In the genomic region with DNA sequence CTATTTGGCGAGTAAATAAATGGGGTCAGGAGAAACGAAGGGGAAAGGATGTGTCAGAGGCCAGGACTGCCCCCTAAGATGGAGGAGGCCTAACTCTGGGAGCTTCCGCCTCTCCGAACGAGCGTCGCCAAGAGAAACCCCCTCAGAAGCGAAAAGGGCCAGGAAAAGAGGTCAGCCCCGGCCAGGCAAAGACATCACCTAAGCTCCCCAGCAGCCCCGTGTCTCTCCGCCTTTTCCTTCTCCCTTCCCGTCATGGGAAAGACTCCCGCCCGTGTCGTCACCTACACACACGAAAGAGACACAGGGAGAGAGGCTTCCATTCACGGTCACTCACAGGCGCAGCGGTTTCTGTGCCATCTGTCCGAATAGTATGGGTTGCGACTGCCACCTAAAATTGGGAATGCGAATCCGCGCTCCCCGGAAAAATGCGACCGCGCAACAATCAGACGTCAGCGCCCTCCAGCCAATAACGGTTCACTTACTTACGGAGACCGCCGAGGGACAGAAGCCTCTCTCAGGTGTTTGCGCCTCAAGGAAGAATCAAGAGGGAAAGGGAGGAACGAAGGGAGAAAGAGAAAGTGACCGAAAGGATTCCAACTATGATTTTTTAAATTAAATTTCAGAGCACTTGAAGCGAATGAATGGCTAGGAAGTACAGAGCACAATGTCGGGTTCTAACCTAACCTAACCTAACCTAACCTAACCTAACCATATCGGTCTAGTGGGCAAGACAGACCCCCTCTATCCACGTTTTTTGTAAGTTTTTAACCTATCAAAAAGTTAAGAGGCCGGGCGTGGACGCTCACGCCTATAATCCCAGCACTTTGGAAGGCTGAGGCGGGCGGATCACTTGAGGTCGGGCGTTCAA, we compare ENCODE assay signal across 1 cellular context.
A peak's percentile ranks its signal among the peaks of the same experiment; 100 is the strongest.
TF ChIP-seq lines count a peak whose summit lies in the region.

Gene CWF19L1, minus strand, starts transcription at position 402 of the 868 bp plus-strand sequence. Its CDS starts 45 bp downstream, at position 357.

TF ChIP-seq in K562, 482 proteins besides CTCF, POLR2A, EP300 and RAD21 (continued from another document and continues in another):
- TF ChIP-seq HBP1 (CRISPR knock-in tag; IDR thresholded peaks at IDR 0.05) = no peak
- no peak for TF ChIP-seq KLF6 (CRISPR knock-in tag; IDR thresholded peaks at IDR 0.05; ENCODE audit: borderline replicate concordance)
- no peak for TF ChIP-seq SMARCA4 (IDR thresholded peaks at IDR 0.05)
- no peak for TF ChIP-seq ILF3 (IDR thresholded peaks at IDR 0.05; ENCODE audit: borderline replicate concordance)
- TF ChIP-seq RNF2 (IDR thresholded peaks at IDR 0.05) = no peak
- peak; percentile 89 for TF ChIP-seq ATF1 (CRISPR knock-in tag; IDR thresholded peaks at IDR 0.05)
- peak; percentile 98 for TF ChIP-seq ATF1 (tag; IDR thresholded peaks at IDR 0.05)
- TF ChIP-seq NR2F6 (CRISPR knock-in tag; IDR thresholded peaks at IDR 0.05) = no peak
- TF ChIP-seq SRF (CRISPR knock-in tag; IDR thresholded peaks at IDR 0.05) = no peak
- TF ChIP-seq, protein P1, sequence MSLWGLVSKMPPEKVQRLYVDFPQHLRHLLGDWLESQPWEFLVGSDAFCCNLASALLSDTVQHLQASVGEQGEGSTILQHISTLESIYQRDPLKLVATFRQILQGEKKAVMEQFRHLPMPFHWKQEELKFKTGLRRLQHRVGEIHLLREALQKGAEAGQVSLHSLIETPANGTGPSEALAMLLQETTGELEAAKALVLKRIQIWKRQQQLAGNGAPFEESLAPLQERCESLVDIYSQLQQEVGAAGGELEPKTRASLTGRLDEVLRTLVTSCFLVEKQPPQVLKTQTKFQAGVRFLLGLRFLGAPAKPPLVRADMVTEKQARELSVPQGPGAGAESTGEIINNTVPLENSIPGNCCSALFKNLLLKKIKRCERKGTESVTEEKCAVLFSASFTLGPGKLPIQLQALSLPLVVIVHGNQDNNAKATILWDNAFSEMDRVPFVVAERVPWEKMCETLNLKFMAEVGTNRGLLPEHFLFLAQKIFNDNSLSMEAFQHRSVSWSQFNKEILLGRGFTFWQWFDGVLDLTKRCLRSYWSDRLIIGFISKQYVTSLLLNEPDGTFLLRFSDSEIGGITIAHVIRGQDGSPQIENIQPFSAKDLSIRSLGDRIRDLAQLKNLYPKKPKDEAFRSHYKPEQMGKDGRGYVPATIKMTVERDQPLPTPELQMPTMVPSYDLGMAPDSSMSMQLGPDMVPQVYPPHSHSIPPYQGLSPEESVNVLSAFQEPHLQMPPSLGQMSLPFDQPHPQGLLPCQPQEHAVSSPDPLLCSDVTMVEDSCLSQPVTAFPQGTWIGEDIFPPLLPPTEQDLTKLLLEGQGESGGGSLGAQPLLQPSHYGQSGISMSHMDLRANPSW (CRISPR knock-in tag; IDR thresholded peaks at IDR 0.05) = no peak
- TF ChIP-seq BRF2 (IDR thresholded peaks at IDR 0.05; ENCODE audit: borderline replicate concordance, insufficient read depth, insufficient read length) = no peak
- no peak for TF ChIP-seq ZNF124 (CRISPR knock-in tag; IDR thresholded peaks at IDR 0.05)
- no peak for TF ChIP-seq ZNF3 (CRISPR knock-in tag; IDR thresholded peaks at IDR 0.05)
- TF ChIP-seq E2F6 (IDR thresholded peaks at IDR 0.05; ENCODE audit: borderline replicate concordance in 1 of 2, extremely low read depth in 1 of 2, insufficient read depth in 1 of 2, insufficient read length in 1 of 2, low read depth in 1 of 2, low read length in 1 of 2, poor library complexity in 1 of 2, severe bottlenecking in 1 of 2) = no peak
- peak; percentile 76 for TF ChIP-seq SUPT5H (IDR thresholded peaks at IDR 0.05)
- no peak for TF ChIP-seq COPS2 (conservative IDR thresholded peaks at IDR 0.05)
- TF ChIP-seq TAF15 (IDR thresholded peaks at IDR 0.05; ENCODE audit: low read depth, low read length) = no peak
- TF ChIP-seq, protein P2, sequence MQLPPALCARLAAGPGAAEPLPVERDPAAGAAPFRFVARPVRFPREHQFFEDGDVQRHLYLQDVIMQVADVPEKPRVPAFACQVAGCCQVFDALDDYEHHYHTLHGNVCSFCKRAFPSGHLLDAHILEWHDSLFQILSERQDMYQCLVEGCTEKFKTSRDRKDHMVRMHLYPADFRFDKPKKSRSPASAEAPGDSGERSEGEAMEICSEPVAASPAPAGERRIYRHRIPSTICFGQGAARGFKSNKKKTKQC (CRISPR knock-in tag; IDR thresholded peaks at IDR 0.05) = no peak
- no peak for TF ChIP-seq DNMT1 (IDR thresholded peaks at IDR 0.05)
- TF ChIP-seq, protein P3, sequence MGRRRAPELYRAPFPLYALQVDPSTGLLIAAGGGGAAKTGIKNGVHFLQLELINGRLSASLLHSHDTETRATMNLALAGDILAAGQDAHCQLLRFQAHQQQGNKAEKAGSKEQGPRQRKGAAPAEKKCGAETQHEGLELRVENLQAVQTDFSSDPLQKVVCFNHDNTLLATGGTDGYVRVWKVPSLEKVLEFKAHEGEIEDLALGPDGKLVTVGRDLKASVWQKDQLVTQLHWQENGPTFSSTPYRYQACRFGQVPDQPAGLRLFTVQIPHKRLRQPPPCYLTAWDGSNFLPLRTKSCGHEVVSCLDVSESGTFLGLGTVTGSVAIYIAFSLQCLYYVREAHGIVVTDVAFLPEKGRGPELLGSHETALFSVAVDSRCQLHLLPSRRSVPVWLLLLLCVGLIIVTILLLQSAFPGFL (CRISPR knock-in tag; IDR thresholded peaks at IDR 0.05) = no peak
- no peak for TF ChIP-seq ZNF77 (CRISPR knock-in tag; IDR thresholded peaks at IDR 0.05)
- no peak for TF ChIP-seq SOX6 (IDR thresholded peaks at IDR 0.05)
- peak; percentile 40; the same call in 1 of the 2 replicates for TF ChIP-seq TAF7 (tag; IDR thresholded peaks at IDR 0.05)
- no peak for TF ChIP-seq MAFF (IDR thresholded peaks at IDR 0.05; ENCODE audit: low read length)
- peak; percentile 89; the same call in 1 of the 2 replicates for TF ChIP-seq PHF8 (IDR thresholded peaks at IDR 0.05; ENCODE audit: borderline replicate concordance, low read length)
- TF ChIP-seq, protein P4, sequence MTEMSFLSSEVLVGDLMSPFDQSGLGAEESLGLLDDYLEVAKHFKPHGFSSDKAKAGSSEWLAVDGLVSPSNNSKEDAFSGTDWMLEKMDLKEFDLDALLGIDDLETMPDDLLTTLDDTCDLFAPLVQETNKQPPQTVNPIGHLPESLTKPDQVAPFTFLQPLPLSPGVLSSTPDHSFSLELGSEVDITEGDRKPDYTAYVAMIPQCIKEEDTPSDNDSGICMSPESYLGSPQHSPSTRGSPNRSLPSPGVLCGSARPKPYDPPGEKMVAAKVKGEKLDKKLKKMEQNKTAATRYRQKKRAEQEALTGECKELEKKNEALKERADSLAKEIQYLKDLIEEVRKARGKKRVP (CRISPR knock-in tag; IDR thresholded peaks at IDR 0.05) = no peak
- TF ChIP-seq ZNF282 (CRISPR knock-in tag; IDR thresholded peaks at IDR 0.05) = no peak
- no peak for TF ChIP-seq ZNF165 (CRISPR knock-in tag; IDR thresholded peaks at IDR 0.05; ENCODE audit: borderline replicate concordance)
- TF ChIP-seq PBX2 (CRISPR knock-in tag; IDR thresholded peaks at IDR 0.05; ENCODE audit: low read depth) = no peak
- TF ChIP-seq PBX2 (tag; conservative IDR thresholded peaks at IDR 0.05; ENCODE audit: low read depth) = no peak
- no peak for TF ChIP-seq ZNF398 (CRISPR knock-in tag; IDR thresholded peaks at IDR 0.05)
- TF ChIP-seq ZNF445 (CRISPR knock-in tag; IDR thresholded peaks at IDR 0.05; ENCODE audit: low read depth) = no peak
- TF ChIP-seq PPARD (CRISPR knock-in tag; IDR thresholded peaks at IDR 0.05) = no peak
- peak; percentile 46; the same call in 1 of the 2 replicates for TF ChIP-seq TEAD4 (IDR thresholded peaks at IDR 0.05; ENCODE audit: low read length)
- no peak for TF ChIP-seq TEAD4 (CRISPR knock-in tag; IDR thresholded peaks at IDR 0.05; ENCODE audit: borderline replicate concordance)
- TF ChIP-seq USF1 (CRISPR knock-in tag; IDR thresholded peaks at IDR 0.05) = no peak
- TF ChIP-seq NFATC3 (IDR thresholded peaks at IDR 0.05) = no peak
- TF ChIP-seq EGR1 (conservative IDR thresholded peaks at IDR 0.05) = no peak
- TF ChIP-seq ARID4B (CRISPR knock-in tag; IDR thresholded peaks at IDR 0.05) = peak; percentile 56; the same call in 1 of the 2 replicates
- TF ChIP-seq CSDE1 (IDR thresholded peaks at IDR 0.05) = peak in 1 of 2 experiments; percentile 20; a peak in 1 of 4 replicates
- TF ChIP-seq ZNF431 (CRISPR knock-in tag; IDR thresholded peaks at IDR 0.05) = no peak
